In genomic region chr9:113454914-113455761, GRCh38 we compare ENCODE assay signal across 7 cellular contexts. TPM values are rescaled to one million over a fixed set of nuclear protein-coding genes. Genes with fewer than 3 reads are reported as not detected.
DNase-seq lines count a peak whose midpoint lies in the region; ATAC-seq and TF ChIP-seq lines count a peak whose summit lies in the region.
"Had no signal": no experiment of that assay in that cellular context is flagged by ENCODE, and none has a peak within 500 bp of the region (broad histone marks: within the 10 kb centered on the region; RNA-seq: fewer than 3 reads in every experiment).

No MANE protein-coding gene starts in this region.

- H3K4me1 ChIP-seq in Peyer's patch, result peaks cover 0 to 19% (median 0%) of the 10 kb centered on the region in 4 donors

- H3K36me3 Mint-ChIP-seq in activated T-helper 2 cell treated with anti-CD3 and anti-CD28 coated beads, Interferon-gamma antibody, Interleukin-2, Interleukin-4, amounts not matched to agents 10 μg/mL and 5 μg/mL and 100 μg/mL, durations not matched to agents 14 hours and 24 hours and 36 hours (ENCODE audit: low read depth), result no peaks in the 10 kb centered on the region

- intact Hi-C loops in activated T-helper 2 cell treated with anti-CD3 and anti-CD28 coated beads, Interferon-gamma antibody, Interleukin-2, Interleukin-4, amounts not matched to agents 10 μg/mL and 5 μg/mL and 100 μg/mL, durations not matched to agents 14 hours and 24 hours and 36 hours (cut with micrococcal nuclease), result no loop called here

- no peak for ATAC-seq in HG03457 (IDR thresholded peaks at IDR 0.05; ENCODE audit: unreplicated experiment)

- H3K27ac ChIP-seq in Peyer's patch, result peak overlapping the region in 3 of 4 donors; percentile 56 to 83 (median 58)

- H3K4me3 Mint-ChIP-seq in activated T-helper 2 cell treated with anti-CD3 and anti-CD28 coated beads, Interferon-gamma antibody, Interleukin-2, Interleukin-4, amounts not matched to agents 10 μg/mL and 5 μg/mL and 100 μg/mL, durations not matched to agents 14 hours and 24 hours and 36 hours (ENCODE audit: low read depth), result no peak overlapping the region
- H3K4me3 Mint-ChIP-seq: T-helper 1 cell treated with Interleukin-12 subunit alpha and Interleukin-12 subunit beta and Interleukin-4 antibody, amounts not matched to agents 30 μg/mL and 1 μg/mL, for 36 hours had no signal

- no peak for TF ChIP-seq CTCF in Peyer's patch (IDR thresholded peaks at IDR 0.05)

- TF ChIP-seq POLR2A in Peyer's patch (IDR thresholded peaks at IDR 0.05), result no peak

- DNase-seq in DMS79 treated with DMSO at 0.1 percent for 48 hours (lab: John Stamatoyannopoulos, UW) (peak; percentile 34), Peyer's patch (peak in 1 of 3 donors; percentile 68), inferior parietal cortex (ENCODE audit: extremely low spot score) (peak; percentile 41), GM19238 (ENCODE audit: insufficient read length, low spot score) (no peak)
- DNase-seq in activated T-helper 2 cell treated with anti-CD3 and anti-CD28 coated beads, Interferon-gamma antibody, Interleukin-2, Interleukin-4, amounts not matched to agents 10 μg/mL and 5 μg/mL and 100 μg/mL, durations not matched to agents 14 hours and 24 hours and 36 hours (ENCODE audit: low spot score), result no peak

- H3K9me3 Mint-ChIP-seq in activated T-helper 2 cell treated with anti-CD3 and anti-CD28 coated beads, Interferon-gamma antibody, Interleukin-2, Interleukin-4, amounts not matched to agents 10 μg/mL and 5 μg/mL and 100 μg/mL, durations not matched to agents 14 hours and 24 hours and 36 hours, result no peaks in the 10 kb centered on the region
- H3K9me3 Mint-ChIP-seq: T-helper 1 cell treated with Interleukin-12 subunit alpha and Interleukin-12 subunit beta and Interleukin-4 antibody, amounts not matched to agents 30 μg/mL and 1 μg/mL, for 36 hours had no signal

- no peaks in the 10 kb centered on the region for H3K36me3 ChIP-seq in Peyer's patch

- H3K4me1 Mint-ChIP-seq in activated T-helper 2 cell treated with anti-CD3 and anti-CD28 coated beads, Interferon-gamma antibody, Interleukin-2, Interleukin-4, amounts not matched to agents 10 μg/mL and 5 μg/mL and 100 μg/mL, durations not matched to agents 14 hours and 24 hours and 36 hours (ENCODE audit: low read depth), result peaks cover 11% of the 10 kb centered on the region

- no peak overlapping the region for H3K4me3 ChIP-seq in Peyer's patch

- no peak overlapping the region for H3K27ac Mint-ChIP-seq in activated T-helper 2 cell treated with anti-CD3 and anti-CD28 coated beads, Interferon-gamma antibody, Interleukin-2, Interleukin-4, amounts not matched to agents 10 μg/mL and 5 μg/mL and 100 μg/mL, durations not matched to agents 14 hours and 24 hours and 36 hours
- H3K27ac Mint-ChIP-seq: T-helper 1 cell treated with Interleukin-12 subunit alpha and Interleukin-12 subunit beta and Interleukin-4 antibody, amounts not matched to agents 30 μg/mL and 1 μg/mL, for 36 hours had no signal

- H3K9me3 ChIP-seq in Peyer's patch, result no peaks in the 10 kb centered on the region

- no peaks in the 10 kb centered on the region for H3K27me3 Mint-ChIP-seq in activated T-helper 2 cell treated with anti-CD3 and anti-CD28 coated beads, Interferon-gamma antibody, Interleukin-2, Interleukin-4, amounts not matched to agents 10 μg/mL and 5 μg/mL and 100 μg/mL, durations not matched to agents 14 hours and 24 hours and 36 hours (ENCODE audit: low read depth)

- no peaks in the 10 kb centered on the region for H3K27me3 ChIP-seq in Peyer's patch

RNA-seq across cellular contexts. Expression of gene RGS3, which starts 8.4 kb away (rescaled TPM):
- total RNA-seq in Peyer's patch, result 100 to 1,000 TPM in 2 of 4 donors, 10 to 100 TPM in 2; 55.3 to 113 (median 88.6) TPM
- total RNA-seq in activated T-helper 2 cell treated with anti-CD3 and anti-CD28 coated beads, Interferon-gamma antibody, Interleukin-2, Interleukin-4, amounts not matched to agents 10 μg/mL and 5 μg/mL and 100 μg/mL, durations not matched to agents 14 hours and 24 hours and 36 hours, result 56.2 and 64.2 TPM in 2 replicates

RNA-seq across cellular contexts. Expression of gene C9orf43, which starts 44.6 kb away (rescaled TPM):
- total RNA-seq in Peyer's patch, result 1 to 10 TPM in 3 of 4 donors, not detected in 1; 1.1 to 5.0 (median 1.2) TPM
- total RNA-seq in activated T-helper 2 cell treated with anti-CD3 and anti-CD28 coated beads, Interferon-gamma antibody, Interleukin-2, Interleukin-4, amounts not matched to agents 10 μg/mL and 5 μg/mL and 100 μg/mL, durations not matched to agents 14 hours and 24 hours and 36 hours, result 0.48 TPM in 2 replicates

RNA-seq across cellular contexts. Expression of gene POLE3, which starts 44.7 kb away (rescaled TPM):
- total RNA-seq in Peyer's patch, result 10 to 100 TPM; 13.8 to 56.9 (median 16.4) TPM
- 71.0 and 73.8 TPM in 2 replicates for total RNA-seq in activated T-helper 2 cell treated with anti-CD3 and anti-CD28 coated beads, Interferon-gamma antibody, Interleukin-2, Interleukin-4, amounts not matched to agents 10 μg/mL and 5 μg/mL and 100 μg/mL, durations not matched to agents 14 hours and 24 hours and 36 hours

RNA-seq across cellular contexts. Expression of gene ALAD, which starts 54.1 kb away (rescaled TPM):
- total RNA-seq in Peyer's patch, result 10 to 100 TPM; 44.6 to 81.4 (median 62.2) TPM
- total RNA-seq in activated T-helper 2 cell treated with anti-CD3 and anti-CD28 coated beads, Interferon-gamma antibody, Interleukin-2, Interleukin-4, amounts not matched to agents 10 μg/mL and 5 μg/mL and 100 μg/mL, durations not matched to agents 14 hours and 24 hours and 36 hours, result 27.9 and 28.3 TPM in 2 replicates

Comparison
In these comparisons a context has a peak if more than half of its experiments do, and no peak if none do; other contexts are left out.
1. DNase-seq: peak in DMS79 treated with DMSO at 0.1 percent for 48 hours (single experiment) and inferior parietal cortex (single experiment); none in GM19238 (single experiment) and activated T-helper 2 cell treated with anti-CD3 and anti-CD28 coated beads, Interferon-gamma antibody, Interleukin-2, Interleukin-4, amounts not matched to agents 10 μg/mL and 5 μg/mL and 100 μg/mL, durations not matched to agents 14 hours and 24 hours and 36 hours (single experiment).